8 cellular contexts compared by ENCODE assay signal in genomic region chr1:87131809-87132663, GRCh38.
DNase-seq lines count a peak whose midpoint lies in the region; ATAC-seq and TF ChIP-seq lines count a peak whose summit lies in the region.

No MANE protein-coding gene starts in this region.

- no peak for TF ChIP-seq POLR2A in testis (IDR thresholded peaks at IDR 0.05)

- H2AFZ ChIP-seq in osteoblast (ENCODE audit: low read length): peak overlapping the region; percentile 94

- peaks cover 7% of the 10 kb centered on the region for H3K4me1 Mint-ChIP-seq in activated naive CD4-positive, alpha-beta T cell treated with anti-CD3 and anti-CD28 coated beads for 36 hours (ENCODE audit: low read depth)

- H3K4me3 ChIP-seq in osteoblast (ENCODE audit: insufficient read depth, low read length) (peak overlapping the region; percentile 73), testis (peak overlapping the region; percentile 58 to 62)

- H3K4me3 Mint-ChIP-seq in activated naive CD4-positive, alpha-beta T cell treated with anti-CD3 and anti-CD28 coated beads for 36 hours: peak overlapping the region; percentile 69

- peaks cover 40% of the 10 kb centered on the region for H3K27me3 Mint-ChIP-seq in activated naive CD4-positive, alpha-beta T cell treated with anti-CD3 and anti-CD28 coated beads for 36 hours (ENCODE audit: low read depth)

- no peaks in the 10 kb centered on the region for H3K36me3 Mint-ChIP-seq in activated naive CD4-positive, alpha-beta T cell treated with anti-CD3 and anti-CD28 coated beads for 36 hours (ENCODE audit: low read depth)

- DNase-seq in ELF-1 (ENCODE audit: low read depth, low spot score) (peak; percentile 87), SK-MEL-5 (ENCODE audit: low read depth, low spot score) (peak; percentile 66), globus pallidus (ENCODE audit: low spot score) (peak; percentile 81), osteoblast (ENCODE audit: insufficient read length, low spot score, missing footprints) (peak; percentile 98), testis (peak; percentile 88)
- peak; percentile 81 for DNase-seq in activated naive CD4-positive, alpha-beta T cell treated with anti-CD3 and anti-CD28 coated beads for 36 hours

- no peaks in the 10 kb centered on the region for H4K20me1 ChIP-seq in osteoblast (ENCODE audit: insufficient read depth, low read length)

- no peaks in the 10 kb centered on the region for H3K27me3 ChIP-seq in osteoblast (ENCODE audit: insufficient read depth, low read length)
- no peaks in the 10 kb centered on the region for H3K27me3 ChIP-seq in testis

- in situ Hi-C loops in SK-MEL-5 (cut with HindIII; ENCODE audit: low pct_unique_long_range_greater_than_20kb, low sequenced_read_pairs): no loop called here

- intact Hi-C loops in activated naive CD4-positive, alpha-beta T cell treated with anti-CD3 and anti-CD28 coated beads for 36 hours (cut with micrococcal nuclease): loop anchor here (1.0 to 5.0 kb wide), 4 partner anchors 160 to 1050 kb away; partner anchors contain the start of gene LMO4
- intact Hi-C loops in testis (cut with DNase I; ENCODE audit: low total_unique reads): no loop called here

- TF ChIP-seq RAD21 in Ishikawa (IDR thresholded peaks at IDR 0.05; ENCODE audit: low read depth): peak; percentile 95

- H3K79me2 ChIP-seq in osteoblast (ENCODE audit: insufficient read depth, low read length): no peaks in the 10 kb centered on the region

- 7 to 25% methylated on average over 4 to 65 of the region's 66 CpGs for WGBS in testis, 2 donors

- peak; percentile 81 for TF ChIP-seq CTCF in osteoblast (IDR thresholded peaks at IDR 0.05; ENCODE audit: extremely low read depth, low read depth, low read length)
- peak; percentile 68 to 90 (median 89) for TF ChIP-seq CTCF in testis (IDR thresholded peaks at IDR 0.05)

- no peak overlapping the region for H3K27ac Mint-ChIP-seq in activated naive CD4-positive, alpha-beta T cell treated with anti-CD3 and anti-CD28 coated beads for 36 hours

- TF ChIP-seq EP300 in Ishikawa (IDR thresholded peaks at IDR 0.05; ENCODE audit: borderline replicate concordance): no peak

- peak overlapping the region; percentile 89 for H3K4me2 ChIP-seq in osteoblast (ENCODE audit: insufficient read depth, low read length)

- H3K36me3 ChIP-seq in osteoblast (ENCODE audit: insufficient read depth, low read length) (no peaks in the 10 kb centered on the region), testis (ENCODE audit: low read depth, missing control alignments) (no peaks in the 10 kb centered on the region)

- H3K9me3 ChIP-seq in osteoblast (ENCODE audit: low read depth, low read length): no peaks in the 10 kb centered on the region
- H3K9me3 ChIP-seq in testis: no peaks in the 10 kb centered on the region

- peak; percentile 98 for ATAC-seq in GM21717 (IDR thresholded peaks at IDR 0.05; ENCODE audit: unreplicated experiment)

- H3K9me3 Mint-ChIP-seq in activated naive CD4-positive, alpha-beta T cell treated with anti-CD3 and anti-CD28 coated beads for 36 hours: no peaks in the 10 kb centered on the region

- CTCF ChIA-PET in activated naive CD4-positive, alpha-beta T cell treated with anti-CD3 and anti-CD28 coated beads for 36 hours (lab: Charles Lee): interaction anchor here (0.6 to 1.5 kb wide), 7 partner anchors 10 to 557 kb away, joined by 3 to 6 read pairs (median 3); no protein-coding TSS in a partner anchor

- H3K4me1 ChIP-seq in osteoblast (ENCODE audit: insufficient read depth, low read length) (peaks cover 3% of the 10 kb centered on the region), testis (peaks cover 27% of the 10 kb centered on the region)

- peak overlapping the region; percentile 26 for H3K27ac ChIP-seq in osteoblast (ENCODE audit: low read depth, low read length)
- peak overlapping the region; percentile 71 to 87 for H3K27ac ChIP-seq in testis

TF ChIP-seq in Ishikawa, 13 proteins besides CTCF, POLR2A, EP300 and RAD21:
- TF ChIP-seq MAX (IDR thresholded peaks at IDR 0.05) (peak; percentile 31; the same call in 1 of the 2 replicates), TCF12 (IDR thresholded peaks at IDR 0.05; ENCODE audit: low read depth) (no peak)

Comparison
In these comparisons a context has a peak if more than half of its experiments do, and no peak if none do; other contexts are left out.
1. Peak in every context shown above with its lines: DNase-seq, ATAC-seq, H3K4me3 ChIP-seq and H3K27ac ChIP-seq.